ENCODE assay signal across 16 cellular contexts in the genomic region with DNA sequence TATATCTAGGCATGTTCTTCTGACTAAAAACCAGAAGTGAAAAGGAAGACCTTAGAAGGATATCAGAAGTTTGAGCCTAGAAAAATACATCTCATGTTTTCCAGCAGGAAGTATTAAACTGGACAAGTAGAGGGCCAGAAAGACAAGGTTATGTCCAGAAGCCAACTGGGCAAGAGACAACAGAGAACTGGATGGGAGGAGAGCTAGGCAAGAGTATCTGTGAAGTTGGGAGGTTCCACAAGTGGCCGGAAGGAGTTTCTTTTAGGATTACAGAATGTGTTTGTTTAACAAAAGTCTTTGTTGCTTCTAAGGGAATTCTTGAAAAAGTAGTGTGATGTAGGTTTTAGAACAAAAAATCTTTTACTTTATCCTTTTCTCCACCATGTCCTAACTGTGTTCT.
DNase-seq lines count a peak whose midpoint lies in the region; ATAC-seq, FAIRE-seq and TF ChIP-seq lines count a peak whose summit lies in the region.
"Had no signal": no experiment of that assay in that cellular context is flagged by ENCODE, and none has a peak within 500 bp of the region (broad histone marks: within the 10 kb centered on the region; RNA-seq: fewer than 3 reads in every experiment).

No MANE protein-coding gene starts in this region.

- H3K9ac ChIP-seq in astrocyte (ENCODE audit: low read length) (no peak overlapping the region), mesendoderm (ENCODE audit: low read length) (no peak overlapping the region), skeletal muscle tissue (ENCODE audit: low read depth in 1 of 3, low read length in 3 of 3) (no peak overlapping the region)
- H3K9ac ChIP-seq: BLaER1 treated with 17β-estradiol and CSF1 and Interleukin-3, amounts not matched to agents 10 nM and 100 nM had no signal

- peak overlapping the region; percentile 41 for H2BK15ac ChIP-seq in mesendoderm (replicated peaks; ENCODE audit: low read depth)

- H2AFZ ChIP-seq in GM23338 (peak overlapping the region; percentile 92; the same call in 1 of the 2 replicates), astrocyte (ENCODE audit: low read depth, low read length) (no peak overlapping the region)

- DNase-seq in GM23338 (ENCODE audit: low spot score) (no peak), astrocyte (ENCODE audit: low read depth) (no peak), mesendoderm (no peak), upper lobe of right lung (no peak), NCI-H345 (lab: John Stamatoyannopoulos, UW) (no peak), anterior cingulate cortex (lab: John Stamatoyannopoulos, UW) (no peak), kidney tubule cell (ENCODE audit: low spot score) (no peak)
- DNase-seq: ACHN; CD4-positive, CD25-positive, alpha-beta regulatory T cell; DMS79; GOT3; H9 had no signal

- no CpG with 5 or more reads among the region's 1 CpG for WGBS in mesendoderm (ENCODE audit: extremely low coverage, insufficient coverage, low lambda C conversion rate)

- H3K4me2 ChIP-seq in GM23338 = no peak overlapping the region
- no peak overlapping the region for H3K4me2 ChIP-seq in astrocyte (ENCODE audit: low read length)
- H3K4me2 ChIP-seq in mesendoderm (ENCODE audit: low read length) = no peak overlapping the region

- ATAC-seq in GM23338 = no peak
- ATAC-seq in upper lobe of right lung = no peak
- ATAC-seq: GM12878 had no signal

- no peak overlapping the region for H3K4me3 ChIP-seq in GM23338
- H3K4me3 ChIP-seq in astrocyte (ENCODE audit: insufficient read depth, low read depth, low read length) = no peak overlapping the region
- H3K4me3 ChIP-seq in mesendoderm (ENCODE audit: low read length) = no peak overlapping the region
- H3K4me3 ChIP-seq in skeletal muscle tissue (ENCODE audit: low read length in 3 of 3) = no peak overlapping the region
- no peak overlapping the region for H3K4me3 ChIP-seq in upper lobe of right lung
- H3K4me3 ChIP-seq: BLaER1 treated with 17β-estradiol and CSF1 and Interleukin-3, amounts not matched to agents 10 nM and 100 nM; GM12878 had no signal

- peaks cover 24% of the 10 kb centered on the region for H3K36me3 Mint-ChIP-seq in GM23338 (ENCODE audit: low read depth)
- H3K36me3 Mint-ChIP-seq in astrocyte (ENCODE audit: low read depth, unreplicated experiment) = no peaks in the 10 kb centered on the region
- H3K36me3 Mint-ChIP-seq: CD4-positive, CD25-positive, alpha-beta regulatory T cell had no signal

- H3K4me3 Mint-ChIP-seq in GM23338 (no peak overlapping the region), astrocyte (ENCODE audit: unreplicated experiment) (no peak overlapping the region)
- H3K4me3 Mint-ChIP-seq: CD4-positive, CD25-positive, alpha-beta regulatory T cell; H9 had no signal

- H3K9me3 ChIP-seq in astrocyte (ENCODE audit: insufficient read depth, low read depth, low read length) (peaks cover 4% of the 10 kb centered on the region), skeletal muscle tissue (ENCODE audit: control insufficient read depth in 3 of 3, low read length in 3 of 3) (no peaks in the 10 kb centered on the region), upper lobe of right lung (no peaks in the 10 kb centered on the region)

- peaks cover 3% of the 10 kb centered on the region for H3K27me3 Mint-ChIP-seq in GM23338 (ENCODE audit: insufficient read depth, low read depth, poor library complexity)
- no peaks in the 10 kb centered on the region for H3K27me3 Mint-ChIP-seq in astrocyte (ENCODE audit: low read depth, unreplicated experiment)
- H3K27me3 Mint-ChIP-seq: CD4-positive, CD25-positive, alpha-beta regulatory T cell had no signal

- no peak overlapping the region for H3K23ac ChIP-seq in mesendoderm (ENCODE audit: low read length)

- no peak overlapping the region for H3K56ac ChIP-seq in mesendoderm (ENCODE audit: low read length)

- no peak overlapping the region for H4K8ac ChIP-seq in mesendoderm (ENCODE audit: low read depth, low read length)

- H2BK120ac ChIP-seq in mesendoderm (ENCODE audit: low read depth, low read length) = no peak overlapping the region

- H3K9me2 ChIP-seq in GM23338 (ENCODE audit: insufficient read depth) = peaks cover 7% of the 10 kb centered on the region

- no peaks in the 10 kb centered on the region; the same call in 2 of the 3 replicates for H3K4me1 Mint-ChIP-seq in GM23338
- H3K4me1 Mint-ChIP-seq in astrocyte (ENCODE audit: low read depth, unreplicated experiment) = peaks cover 3% of the 10 kb centered on the region
- H3K4me1 Mint-ChIP-seq: CD4-positive, CD25-positive, alpha-beta regulatory T cell had no signal

- H3K9me3 Mint-ChIP-seq in GM23338 (peaks cover 34% of the 10 kb centered on the region), astrocyte (ENCODE audit: unreplicated experiment) (peaks cover 13% of the 10 kb centered on the region)

- peak; percentile 13 for FAIRE-seq in astrocyte (lab: Jason Lieb, UNC)
- FAIRE-seq: GM12878, GM18507 had no signal

- no peak overlapping the region for H3K18ac ChIP-seq in mesendoderm (ENCODE audit: low read length)

- H3K36me3 ChIP-seq in GM23338 (ENCODE audit: insufficient read depth) = peaks cover 4% of the 10 kb centered on the region; the same call in 1 of the 2 replicates
- no peaks in the 10 kb centered on the region for H3K36me3 ChIP-seq in astrocyte (ENCODE audit: insufficient read depth, low read length)
- no peaks in the 10 kb centered on the region for H3K36me3 ChIP-seq in mesendoderm (ENCODE audit: control insufficient read depth, insufficient read depth, low read length)
- H3K36me3 ChIP-seq in skeletal muscle tissue (ENCODE audit: control insufficient read depth in 3 of 3, insufficient read depth in 3 of 3, low read length in 3 of 3) = no peaks in the 10 kb centered on the region
- no peaks in the 10 kb centered on the region for H3K36me3 ChIP-seq in upper lobe of right lung
- H3K36me3 ChIP-seq: BLaER1 treated with 17β-estradiol and CSF1 and Interleukin-3, amounts not matched to agents 10 nM and 100 nM had no signal

- no peak overlapping the region for H3K4ac ChIP-seq in mesendoderm (ENCODE audit: low read depth, low read length)

- H4K20me1 ChIP-seq in GM23338 (replicated peaks; ENCODE audit: insufficient read depth) (no peaks in the 10 kb centered on the region), astrocyte (ENCODE audit: insufficient read depth, low read length) (no peaks in the 10 kb centered on the region)
- H4K20me1 ChIP-seq: BLaER1 treated with 17β-estradiol and CSF1 and Interleukin-3, amounts not matched to agents 10 nM and 100 nM had no signal

- H3K79me1 ChIP-seq in mesendoderm (ENCODE audit: low read length) = no peaks in the 10 kb centered on the region

- no peaks in the 10 kb centered on the region for H3F3A ChIP-seq in GM23338 (replicated peaks; ENCODE audit: low read depth)

- H3K27me3 ChIP-seq in GM23338 (ENCODE audit: insufficient read depth) (no peaks in the 10 kb centered on the region), astrocyte (ENCODE audit: insufficient read depth, low read length) (no peaks in the 10 kb centered on the region), mesendoderm (ENCODE audit: insufficient read depth, low read length, poor library complexity) (no peaks in the 10 kb centered on the region), skeletal muscle tissue (ENCODE audit: control insufficient read depth in 3 of 3, insufficient read depth in 3 of 3, low read length in 3 of 3) (no peaks in the 10 kb centered on the region), upper lobe of right lung (no peaks in the 10 kb centered on the region)
- H3K27me3 ChIP-seq: BLaER1 treated with 17β-estradiol and CSF1 and Interleukin-3, amounts not matched to agents 10 nM and 100 nM had no signal

- intact Hi-C loops in upper lobe of right lung (cut with DNase I) = no loop called here

- H3K79me2 ChIP-seq in GM23338 (replicated peaks; ENCODE audit: insufficient read depth) (no peaks in the 10 kb centered on the region), astrocyte (ENCODE audit: insufficient read depth, low read length) (no peaks in the 10 kb centered on the region), mesendoderm (ENCODE audit: control insufficient read depth, insufficient read depth, low read length) (no peaks in the 10 kb centered on the region)

- H2AK5ac ChIP-seq in mesendoderm (ENCODE audit: low read length) = no peak overlapping the region

- no peaks in the 10 kb centered on the region for H3K4me1 ChIP-seq in GM23338 (ENCODE audit: insufficient read depth)
- peaks cover 8% of the 10 kb centered on the region for H3K4me1 ChIP-seq in astrocyte (ENCODE audit: insufficient read depth, low read length)
- no peaks in the 10 kb centered on the region for H3K4me1 ChIP-seq in mesendoderm (ENCODE audit: control insufficient read depth, low read depth, low read length)
- peaks cover 0 to 3% (median 0%) of the 10 kb centered on the region in 3 donors for H3K4me1 ChIP-seq in skeletal muscle tissue (ENCODE audit: control insufficient read depth in 3 of 3, insufficient read depth in 3 of 3, low read length in 3 of 3)
- no peaks in the 10 kb centered on the region for H3K4me1 ChIP-seq in upper lobe of right lung

- no peak overlapping the region for H2BK5ac ChIP-seq in mesendoderm (ENCODE audit: low read length)

- TF ChIP-seq CTCF in GM23338 (conservative IDR thresholded peaks at IDR 0.05; ENCODE audit: low read depth in 2 of 2) (no peak), astrocyte (IDR thresholded peaks at IDR 0.05; ENCODE audit: insufficient read depth, low read depth, low read length) (no peak), upper lobe of right lung (IDR thresholded peaks at IDR 0.05) (no peak)

- no peak overlapping the region for H4K5ac ChIP-seq in mesendoderm (ENCODE audit: low read length)

- H3K27ac Mint-ChIP-seq in GM23338 = no peak overlapping the region
- H3K27ac Mint-ChIP-seq in astrocyte (ENCODE audit: unreplicated experiment) = no peak overlapping the region
- H3K27ac Mint-ChIP-seq: H9 had no signal

- no peak overlapping the region for H3K27ac ChIP-seq in GM23338 (ENCODE audit: low read depth)
- no peak overlapping the region for H3K27ac ChIP-seq in astrocyte (ENCODE audit: low read depth, low read length)
- no peak overlapping the region for H3K27ac ChIP-seq in mesendoderm (ENCODE audit: low read depth, low read length)
- H3K27ac ChIP-seq in skeletal muscle tissue (ENCODE audit: low read depth, low read length) = peak overlapping the region; percentile 33
- no peak overlapping the region for H3K27ac ChIP-seq in upper lobe of right lung

TF ChIP-seq in GM23338, 12 proteins besides CTCF, POLR2A, EP300 and RAD21 (continues in another document):
- no peak for TF ChIP-seq ZNF114 (CRISPR knock-in tag; IDR thresholded peaks at IDR 0.05)
- TF ChIP-seq POLR2AphosphoS5 (IDR thresholded peaks at IDR 0.05; ENCODE audit: low read depth) = no peak
- TF ChIP-seq ZNF331 (CRISPR knock-in tag; IDR thresholded peaks at IDR 0.05; ENCODE audit: low read depth) = no peak
- TF ChIP-seq JUNB (IDR thresholded peaks at IDR 0.05; ENCODE audit: unreplicated experiment) = no peak
- TF ChIP-seq, protein P1, sequence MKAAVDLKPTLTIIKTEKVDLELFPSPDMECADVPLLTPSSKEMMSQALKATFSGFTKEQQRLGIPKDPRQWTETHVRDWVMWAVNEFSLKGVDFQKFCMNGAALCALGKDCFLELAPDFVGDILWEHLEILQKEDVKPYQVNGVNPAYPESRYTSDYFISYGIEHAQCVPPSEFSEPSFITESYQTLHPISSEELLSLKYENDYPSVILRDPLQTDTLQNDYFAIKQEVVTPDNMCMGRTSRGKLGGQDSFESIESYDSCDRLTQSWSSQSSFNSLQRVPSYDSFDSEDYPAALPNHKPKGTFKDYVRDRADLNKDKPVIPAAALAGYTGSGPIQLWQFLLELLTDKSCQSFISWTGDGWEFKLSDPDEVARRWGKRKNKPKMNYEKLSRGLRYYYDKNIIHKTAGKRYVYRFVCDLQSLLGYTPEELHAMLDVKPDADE (IDR thresholded peaks at IDR 0.05) = no peak
